In genomic region chr12:51238510-51239334, GRCh38 we compare ENCODE assay signal across 8 cellular contexts. TPM values are rescaled to one million over a fixed set of nuclear protein-coding genes. Genes with fewer than 3 reads are reported as not detected.
A peak's percentile ranks its signal among the peaks of the same experiment; 100 is the strongest.
DNase-seq lines count a peak whose midpoint lies in the region; ATAC-seq and TF ChIP-seq lines count a peak whose summit lies in the region.

A gene with protein sequence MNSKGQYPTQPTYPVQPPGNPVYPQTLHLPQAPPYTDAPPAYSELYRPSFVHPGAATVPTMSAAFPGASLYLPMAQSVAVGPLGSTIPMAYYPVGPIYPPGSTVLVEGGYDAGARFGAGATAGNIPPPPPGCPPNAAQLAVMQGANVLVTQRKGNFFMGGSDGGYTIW (plus strand): TSS chr12:51238826. CDS start chr12:51238908, 82 bp downstream.

- H3K4me1 Mint-ChIP-seq in activated CD4-positive, alpha-beta T cell treated with anti-CD3 and anti-CD28 coated beads for 36 hours, result peaks cover 36% of the 10 kb centered on the region

- POLR2A ChIA-PET in BJ (lab: Charles Lee), result interaction anchor here (0.6 to 1.2 kb wide), 4 partner anchors 14 to 214 kb away, joined by 3 to 22 read pairs (median 4); partner anchors contain the start of gene POU6F1
- POLR2A ChIA-PET in activated CD4-positive, alpha-beta T cell treated with anti-CD3 and anti-CD28 coated beads for 36 hours (lab: Charles Lee), result interaction anchor here (0.6 to 3.1 kb wide), 10 partner anchors 10 to 960 kb away, joined by 3 to 23 read pairs (median 4); partner anchors contain the start of genes ATF1, CSRNP2, POU6F1 and TFCP2

- intact Hi-C loops in activated CD4-positive, alpha-beta T cell treated with anti-CD3 and anti-CD28 coated beads for 36 hours (cut with DNase I, micrococcal nuclease), result loop anchor here (1.0 to 10.0 kb wide), 10 partner anchors 20 to 1126 kb away; partner anchors contain the start of genes CSRNP2 (in 2 of the 2), LETMD1 (in 2 of the 2), POU6F1 (in 2 of the 2) and TFCP2 (in 2 of the 2)

- H3K36me3 Mint-ChIP-seq in activated CD4-positive, alpha-beta T cell treated with anti-CD3 and anti-CD28 coated beads for 36 hours (ENCODE audit: low read depth), result peaks cover 35% of the 10 kb centered on the region

- peaks cover 9% of the 10 kb centered on the region for H3K36me3 ChIP-seq in BJ (ENCODE audit: control insufficient read depth, insufficient read depth, low read length)

- peak; percentile 72 for DNase-seq in BJ (ENCODE audit: low read depth)
- DNase-seq in GM19238 (ENCODE audit: insufficient read length, low spot score), result peak; percentile 95
- peak; percentile 86 for DNase-seq in NCI-H510A treated with DMSO at 0.1 percent for 48 hours (lab: John Stamatoyannopoulos, UW)
- DNase-seq in activated CD4-positive, alpha-beta T cell treated with anti-CD3 and anti-CD28 coated beads for 36 hours, result peak; percentile 98
- DNase-seq in choroid plexus epithelial cell (ENCODE audit: low read depth), result peak; percentile 97
- DNase-seq in stimulated activated CD4-positive, alpha-beta T cell treated with anti-CD3 and anti-CD28 coated beads, Interleukin-1b, Interleukin-23, amount 100 ng/mL, for 4 hours (ENCODE audit: low read depth in 2 of 2), result peak; percentile 87 to 96

- H3K9me3 Mint-ChIP-seq in activated CD4-positive, alpha-beta T cell treated with anti-CD3 and anti-CD28 coated beads for 36 hours (ENCODE audit: low read depth), result no peaks in the 10 kb centered on the region

- TF ChIP-seq CTCF in BJ (IDR thresholded peaks at IDR 0.05; ENCODE audit: insufficient read depth, low read depth, low read length) (peak; percentile 44), choroid plexus epithelial cell (conservative IDR thresholded peaks at IDR 0.05; ENCODE audit: low read depth, low read length) (no peak)

- peak within 1 kb of the TSS; percentile 100 for H3K27ac Mint-ChIP-seq in activated CD4-positive, alpha-beta T cell treated with anti-CD3 and anti-CD28 coated beads for 36 hours

- H3K4me3 Mint-ChIP-seq in activated CD4-positive, alpha-beta T cell treated with anti-CD3 and anti-CD28 coated beads for 36 hours, result peak within 1 kb of the TSS; percentile 87

- CTCF ChIA-PET in BJ (lab: Yijun Ruan, JAX), result interaction anchor here (0.6 to 2.2 kb wide), 5 partner anchors 9 to 106 kb away, joined by 3 to 6 read pairs (median 4); partner anchors contain the start of gene POU6F1
- CTCF ChIA-PET in activated CD4-positive, alpha-beta T cell treated with anti-CD3 and anti-CD28 coated beads for 36 hours (lab: Charles Lee), result interaction anchor here (0.6 to 3.4 kb wide), 12 partner anchors 11 to 130 kb away, joined by 3 to 16 read pairs (median 4); partner anchors contain the start of gene POU6F1

- H3K4me3 ChIP-seq in BJ (ENCODE audit: low read depth, low read length) (peak within 1 kb of the TSS; percentile 75), choroid plexus epithelial cell (ENCODE audit: low read depth, low read length) (peak within 1 kb of the TSS; percentile 100)

- H3K27ac ChIP-seq in layer of hippocampus (ENCODE audit: low read depth, low read length), result peak within 1 kb of the TSS; percentile 100

- no peaks in the 10 kb centered on the region for H3K27me3 Mint-ChIP-seq in activated CD4-positive, alpha-beta T cell treated with anti-CD3 and anti-CD28 coated beads for 36 hours

- no peaks in the 10 kb centered on the region for H3K27me3 ChIP-seq in BJ (ENCODE audit: control insufficient read depth, insufficient read depth, low read length)
- no peaks in the 10 kb centered on the region for H3K27me3 ChIP-seq in layer of hippocampus (ENCODE audit: control insufficient read depth, insufficient read depth, low read length)

- peak; percentile 86 for ATAC-seq in HG03442 (IDR thresholded peaks at IDR 0.05; ENCODE audit: unreplicated experiment)
- peak; percentile 92 for ATAC-seq in activated CD4-positive, alpha-beta T cell treated with anti-CD3 and anti-CD28 coated beads for 36 hours

RNA-seq across cellular contexts. Expression of the gene that starts here (rescaled TPM):
- polyA plus RNA-seq in BJ (2011; rRNA removed), result 288 and 433 TPM in 2 replicates
- polyA minus RNA-seq in BJ (2011; rRNA and poly(A)+ RNA removed), result 150 and 244 TPM in 2 replicates
- total RNA-seq in activated CD4-positive, alpha-beta T cell treated with anti-CD3 and anti-CD28 coated beads for 36 hours, result 10 to 100 TPM; 94.8 to 95.2 TPM

Comparison
In these comparisons a context has a peak if more than half of its experiments do, and no peak if none do; other contexts are left out.
1. Peak in every context shown above with its lines: DNase-seq, ATAC-seq, H3K4me3 ChIP-seq and H3K27ac ChIP-seq.